16 cellular contexts compared by ENCODE assay signal in genomic region chr15:42202653-42203052, GRCh38. TPM values are rescaled to one million over a fixed set of nuclear protein-coding genes. Genes with fewer than 3 reads are reported as not detected.
DNase-seq lines count a peak whose midpoint lies in the region; TF ChIP-seq lines count a peak whose summit lies in the region.
"Had no signal": no experiment of that assay in that cellular context is flagged by ENCODE, and none has a peak within 500 bp of the region (broad histone marks: within the 10 kb centered on the region; RNA-seq: fewer than 3 reads in every experiment).

No MANE protein-coding gene starts in this region.

- peaks cover 55% of the 10 kb centered on the region for H3K4me1 Mint-ChIP-seq in activated T-cell treated with anti-CD3 and anti-CD28 coated beads, Interleukin-2, amount 50 U/mL, for 24 hours (ENCODE audit: low read depth)
- H3K4me1 Mint-ChIP-seq in mesothelial cell of epicardium (peaks cover 22% of the 10 kb centered on the region), type B pancreatic cell (ENCODE audit: unreplicated experiment) (peaks cover 25% of the 10 kb centered on the region)

- no peaks in the 10 kb centered on the region for H3K27me3 Mint-ChIP-seq in activated T-cell treated with anti-CD3 and anti-CD28 coated beads, Interleukin-2, amount 50 U/mL, for 24 hours
- H3K27me3 Mint-ChIP-seq in mesothelial cell of epicardium (ENCODE audit: low read depth) (no peaks in the 10 kb centered on the region), type B pancreatic cell (no peaks in the 10 kb centered on the region)
- H3K27me3 Mint-ChIP-seq: CD4-positive, alpha-beta memory T cell had no signal

- H3K36me3 Mint-ChIP-seq in activated T-cell treated with anti-CD3 and anti-CD28 coated beads, Interleukin-2, amount 50 U/mL, for 24 hours (ENCODE audit: low read depth), result peaks cover 74% of the 10 kb centered on the region
- peaks cover 10% of the 10 kb centered on the region for H3K36me3 Mint-ChIP-seq in mesothelial cell of epicardium
- H3K36me3 Mint-ChIP-seq in type B pancreatic cell, result peaks cover 15% of the 10 kb centered on the region

- H3K4me3 ChIP-seq in MG63, result no peak overlapping the region
- H3K4me3 ChIP-seq: A549 had no signal

- no peaks in the 10 kb centered on the region for H3K27me3 ChIP-seq in MG63

- DNase-seq in activated T-cell treated with anti-CD3 and anti-CD28 coated beads, Interleukin-2, amount 50 U/mL, for 24 hours, result no peak
- no peak for DNase-seq in activated T-cell treated with anti-CD3 and anti-CD28 coated beads, Interleukin-2, amount 50 U/mL, for 1 hour
- DNase-seq in EH (ENCODE audit: low read depth) (peak; percentile 5), mesothelial cell of epicardium (ENCODE audit: low spot score in 2 of 2, unreplicated experiment in 2 of 2) (no peak), type B pancreatic cell (ENCODE audit: extremely low spot score, unreplicated experiment) (no peak), MG63 (no peak), cerebellar cortex (ENCODE audit: low spot score) (no peak)
- DNase-seq: AML-193; CD4-positive, alpha-beta memory T cell; COR-L47; GDM1; GOT3; H7; HFFc6 had no signal

- H3K9me3 ChIP-seq in MG63, result no peaks in the 10 kb centered on the region
- H3K9me3 ChIP-seq: A549 had no signal

- H3K4me3 Mint-ChIP-seq in activated T-cell treated with anti-CD3 and anti-CD28 coated beads, Interleukin-2, amount 50 U/mL, for 24 hours, result no peak overlapping the region
- H3K4me3 Mint-ChIP-seq in mesothelial cell of epicardium (no peak overlapping the region), type B pancreatic cell (no peak overlapping the region)
- H3K4me3 Mint-ChIP-seq: CD4-positive, alpha-beta memory T cell; HFFc6 had no signal

- no peaks in the 10 kb centered on the region for H3K9me3 Mint-ChIP-seq in activated T-cell treated with anti-CD3 and anti-CD28 coated beads, Interleukin-2, amount 50 U/mL, for 24 hours
- peaks cover 3% of the 10 kb centered on the region for H3K9me3 Mint-ChIP-seq in mesothelial cell of epicardium
- H3K9me3 Mint-ChIP-seq in type B pancreatic cell, result no peaks in the 10 kb centered on the region
- H3K9me3 Mint-ChIP-seq: CD4-positive, alpha-beta memory T cell; HFFc6 had no signal

- H3K36me3 ChIP-seq in MG63, result peaks cover 12% of the 10 kb centered on the region

- no peak for TF ChIP-seq CTCF in mesothelial cell of epicardium (IDR thresholded peaks at IDR 0.05; ENCODE audit: unreplicated experiment)
- no peak for TF ChIP-seq CTCF in type B pancreatic cell (conservative IDR thresholded peaks at IDR 0.05)

- peak overlapping the region; percentile 51 for H3K27ac Mint-ChIP-seq in activated T-cell treated with anti-CD3 and anti-CD28 coated beads, Interleukin-2, amount 50 U/mL, for 24 hours
- peak overlapping the region; percentile 43 for H3K27ac Mint-ChIP-seq in mesothelial cell of epicardium
- peak overlapping the region; percentile 22 for H3K27ac Mint-ChIP-seq in type B pancreatic cell
- H3K27ac Mint-ChIP-seq: HFFc6 had no signal

RNA-seq across cellular contexts. Expression of gene VPS39, which starts 5.5 kb away (rescaled TPM):
- total RNA-seq in mesothelial cell of epicardium (86.2 to 91.2 TPM (median 90.2 TPM) in 3 replicates), type B pancreatic cell (ENCODE audit: low replicate concordance) (63.6 and 76.8 TPM in 2 replicates)
- total RNA-seq in MG63 (2014; rRNA removed; shearing (Covaris generic); ENCODE audit: low replicate concordance), result 8.7 and 16.3 TPM in 2 replicates

RNA-seq across cellular contexts. Expression of gene PLA2G4F, which starts 46.2 kb away (rescaled TPM):
- total RNA-seq in mesothelial cell of epicardium, result 0.91 to 1.5 TPM (median 1.5 TPM) in 3 replicates
- 1.1 and 3.2 TPM in 2 replicates for total RNA-seq in type B pancreatic cell (ENCODE audit: low replicate concordance)
- not detected in 2 replicates for total RNA-seq in MG63 (2014; rRNA removed; shearing (Covaris generic); ENCODE audit: low replicate concordance)
- total RNA-seq: CD4-positive, alpha-beta memory T cell; H7; HFFc6; HT1080 had no signal
